Comparison of ENCODE assay signal across 15 cellular contexts in genomic region chr1:185250063-185250462, GRCh38.
"Had no signal": no experiment of that assay in that cellular context is flagged by ENCODE, and none has a peak within 500 bp of the region (broad histone marks: within the 10 kb centered on the region; RNA-seq: fewer than 3 reads in every experiment).

No MANE protein-coding gene starts in this region.

- H3K4me1 ChIP-seq: pancreas had no signal

- H3K36me3 ChIP-seq: heart left ventricle, pancreas had no signal

- H3K9me3 ChIP-seq: heart left ventricle, mucosa of descending colon, pancreas had no signal

- DNase-seq: effector CD4-positive, alpha-beta T cell; endodermal cell; heart left ventricle; hippocampal formation; islet precursor cell; mucosa of descending colon; naive thymus-derived CD8-positive, alpha-beta T cell; occipital lobe; pancreas; right cardiac atrium; small intestine; stimulated activated CD4-positive, alpha-beta T cell treated with anti-CD3 and anti-CD28 coated beads, Interleukin-12 subunit alpha, Interleukin-12 subunit beta, amount 100 ng/mL, for 4 hours; stimulated activated naive CD4-positive, alpha-beta T cell treated with Interleukin-2 at 50 U/mL for 16 hours; trophoblast cell had no signal

- H3K27me3 ChIP-seq: heart left ventricle, pancreas had no signal

- H3K27ac ChIP-seq: coronary artery, pancreas had no signal

- H3K4me3 ChIP-seq: coronary artery, heart left ventricle, mucosa of descending colon, pancreas had no signal
